ENCODE assay signal across 1 cellular context in genomic region chr17:79993390-79994221, GRCh38.
A peak's percentile ranks its signal among the peaks of the same experiment; 100 is the strongest.
TF ChIP-seq lines count a peak whose summit lies in the region.

No MANE protein-coding gene starts in this region.

TF ChIP-seq in HepG2, 621 proteins besides CTCF, POLR2A, EP300 and RAD21 (continued from another document and continues in another):
- TF ChIP-seq NFATC3 (CRISPR knock-in tag; IDR thresholded peaks at IDR 0.05) (peak; percentile 70; the same call in 1 of the 2 replicates), MEIS1 (CRISPR knock-in tag; IDR thresholded peaks at IDR 0.05; ENCODE audit: borderline replicate concordance) (peak; percentile 93), ZNF660 (CRISPR knock-in tag; IDR thresholded peaks at IDR 0.05; ENCODE audit: borderline replicate concordance, low read depth) (no peak), ZNF441 (CRISPR knock-in tag; IDR thresholded peaks at IDR 0.05; ENCODE audit: borderline replicate concordance) (peak; percentile 85; the same call in 1 of the 2 replicates), NR2F6 (IDR thresholded peaks at IDR 0.05) (peak; percentile 92), NR2F6 (CRISPR knock-in tag; IDR thresholded peaks at IDR 0.05) (peak; percentile 92), ZBTB3 (CRISPR knock-in tag; IDR thresholded peaks at IDR 0.05; ENCODE audit: borderline replicate concordance, low read depth) (no peak; the same call in 1 of the 2 replicates), ZKSCAN8 (CRISPR knock-in tag; IDR thresholded peaks at IDR 0.05; ENCODE audit: borderline replicate concordance) (peak; percentile 96), SRSF9 (IDR thresholded peaks at IDR 0.05; ENCODE audit: borderline replicate concordance, insufficient read depth, low read depth, low read length, poor library complexity, severe bottlenecking) (no peak), SRF (IDR thresholded peaks at IDR 0.05; ENCODE audit: low read depth, low read length) (0 out of 2 replicates have a peak, but pooled peaks have one; percentile 27), MEIS2 (CRISPR knock-in tag; IDR thresholded peaks at IDR 0.05) (peak; percentile 98), PAWR (CRISPR knock-in tag; IDR thresholded peaks at IDR 0.05; ENCODE audit: borderline replicate concordance) (peak; percentile 57; the same call in 1 of the 2 replicates), ZMAT5 (CRISPR knock-in tag; IDR thresholded peaks at IDR 0.05; ENCODE audit: borderline replicate concordance, low read depth) (no peak), ZFX (CRISPR knock-in tag; IDR thresholded peaks at IDR 0.05; ENCODE audit: low read depth) (peak; percentile 80), ZMYM3 (CRISPR knock-in tag; IDR thresholded peaks at IDR 0.05) (peak; percentile 93; the same call in 1 of the 2 replicates), BCL6 (CRISPR knock-in tag; IDR thresholded peaks at IDR 0.05) (peak; percentile 98), ZNF780A (CRISPR knock-in tag; IDR thresholded peaks at IDR 0.05) (peak; percentile 95), SCMH1 (CRISPR knock-in tag; IDR thresholded peaks at IDR 0.05; ENCODE audit: borderline replicate concordance) (no peak), SRSF4 (IDR thresholded peaks at IDR 0.05; ENCODE audit: low read depth, low read length, poor library complexity, severe bottlenecking) (no peak), HNRNPUL1 (IDR thresholded peaks at IDR 0.05; ENCODE audit: low read depth, low read length) (no peak), ZNF792 (CRISPR knock-in tag; IDR thresholded peaks at IDR 0.05) (peak; percentile 97), ZNF136 (CRISPR knock-in tag; IDR thresholded peaks at IDR 0.05; ENCODE audit: low read depth) (peak; percentile 70; the same call in 1 of the 2 replicates), TRIM24 (CRISPR knock-in tag; IDR thresholded peaks at IDR 0.05) (peak; percentile 86; the same call in 1 of the 2 replicates), HMGA1 (CRISPR knock-in tag; conservative IDR thresholded peaks at IDR 0.05) (no peak), ZBTB1 (CRISPR knock-in tag; IDR thresholded peaks at IDR 0.05; ENCODE audit: borderline replicate concordance) (no peak; the same call in 1 of the 2 replicates), TEAD2 (CRISPR knock-in tag; IDR thresholded peaks at IDR 0.05) (0 out of 2 replicates have a peak, but pooled peaks have one; percentile 25), ZFP36L2 (CRISPR knock-in tag; IDR thresholded peaks at IDR 0.05) (no peak; the same call in 1 of the 2 replicates), ZNF329 (CRISPR knock-in tag; IDR thresholded peaks at IDR 0.05; ENCODE audit: low read depth) (peak; percentile 85; the same call in 1 of the 2 replicates), ZNF343 (CRISPR knock-in tag; IDR thresholded peaks at IDR 0.05) (0 out of 2 replicates have a peak, but pooled peaks have one; percentile 68), CREB1 (IDR thresholded peaks at IDR 0.05) (peak; percentile 76; the same call in 1 of the 2 replicates), CREB1 (CRISPR knock-in tag; IDR thresholded peaks at IDR 0.05) (peak; percentile 86; the same call in 1 of the 2 replicates), NCOR1 (IDR thresholded peaks at IDR 0.05; ENCODE audit: borderline replicate concordance, low read length) (peak; percentile 82; the same call in 1 of the 2 replicates), ZNF468 (CRISPR knock-in tag; IDR thresholded peaks at IDR 0.05) (0 out of 2 replicates have a peak, but pooled peaks have one; percentile 61), ARHGAP35 (CRISPR knock-in tag; IDR thresholded peaks at IDR 0.05; ENCODE audit: borderline replicate concordance) (peak; percentile 88; the same call in 1 of the 2 replicates), ZNF292 (CRISPR knock-in tag; IDR thresholded peaks at IDR 0.05; ENCODE audit: borderline replicate concordance, low read depth) (peak; percentile 98), SRSF1 (optimal IDR thresholded peaks at IDR 0.05; ENCODE audit: low read depth, low read length) (peak; percentile 93), ZNF235 (CRISPR knock-in tag; IDR thresholded peaks at IDR 0.05; ENCODE audit: borderline replicate concordance) (peak; percentile 64; the same call in 1 of the 2 replicates), ARID5B (CRISPR knock-in tag; IDR thresholded peaks at IDR 0.05) (peak; percentile 99), ZSCAN12 (CRISPR knock-in tag; IDR thresholded peaks at IDR 0.05) (no peak), TSC22D2 (CRISPR knock-in tag; IDR thresholded peaks at IDR 0.05; ENCODE audit: borderline replicate concordance) (peak; percentile 80)
- TF ChIP-seq, protein P1, sequence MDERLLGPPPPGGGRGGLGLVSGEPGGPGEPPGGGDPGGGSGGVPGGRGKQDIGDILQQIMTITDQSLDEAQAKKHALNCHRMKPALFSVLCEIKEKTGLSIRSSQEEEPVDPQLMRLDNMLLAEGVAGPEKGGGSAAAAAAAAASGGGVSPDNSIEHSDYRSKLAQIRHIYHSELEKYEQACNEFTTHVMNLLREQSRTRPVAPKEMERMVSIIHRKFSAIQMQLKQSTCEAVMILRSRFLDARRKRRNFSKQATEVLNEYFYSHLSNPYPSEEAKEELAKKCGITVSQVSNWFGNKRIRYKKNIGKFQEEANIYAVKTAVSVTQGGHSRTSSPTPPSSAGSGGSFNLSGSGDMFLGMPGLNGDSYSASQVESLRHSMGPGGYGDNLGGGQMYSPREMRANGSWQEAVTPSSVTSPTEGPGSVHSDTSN (CRISPR knock-in tag; IDR thresholded peaks at IDR 0.05) = no peak; the same call in none of the 2 replicates
- TF ChIP-seq, protein P2, sequence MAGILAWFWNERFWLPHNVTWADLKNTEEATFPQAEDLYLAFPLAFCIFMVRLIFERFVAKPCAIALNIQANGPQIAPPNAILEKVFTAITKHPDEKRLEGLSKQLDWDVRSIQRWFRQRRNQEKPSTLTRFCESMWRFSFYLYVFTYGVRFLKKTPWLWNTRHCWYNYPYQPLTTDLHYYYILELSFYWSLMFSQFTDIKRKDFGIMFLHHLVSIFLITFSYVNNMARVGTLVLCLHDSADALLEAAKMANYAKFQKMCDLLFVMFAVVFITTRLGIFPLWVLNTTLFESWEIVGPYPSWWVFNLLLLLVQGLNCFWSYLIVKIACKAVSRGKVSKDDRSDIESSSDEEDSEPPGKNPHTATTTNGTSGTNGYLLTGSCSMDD (CRISPR knock-in tag; IDR thresholded peaks at IDR 0.05) = no peak; the same call in 1 of the 2 replicates
- TF ChIP-seq, protein P3, sequence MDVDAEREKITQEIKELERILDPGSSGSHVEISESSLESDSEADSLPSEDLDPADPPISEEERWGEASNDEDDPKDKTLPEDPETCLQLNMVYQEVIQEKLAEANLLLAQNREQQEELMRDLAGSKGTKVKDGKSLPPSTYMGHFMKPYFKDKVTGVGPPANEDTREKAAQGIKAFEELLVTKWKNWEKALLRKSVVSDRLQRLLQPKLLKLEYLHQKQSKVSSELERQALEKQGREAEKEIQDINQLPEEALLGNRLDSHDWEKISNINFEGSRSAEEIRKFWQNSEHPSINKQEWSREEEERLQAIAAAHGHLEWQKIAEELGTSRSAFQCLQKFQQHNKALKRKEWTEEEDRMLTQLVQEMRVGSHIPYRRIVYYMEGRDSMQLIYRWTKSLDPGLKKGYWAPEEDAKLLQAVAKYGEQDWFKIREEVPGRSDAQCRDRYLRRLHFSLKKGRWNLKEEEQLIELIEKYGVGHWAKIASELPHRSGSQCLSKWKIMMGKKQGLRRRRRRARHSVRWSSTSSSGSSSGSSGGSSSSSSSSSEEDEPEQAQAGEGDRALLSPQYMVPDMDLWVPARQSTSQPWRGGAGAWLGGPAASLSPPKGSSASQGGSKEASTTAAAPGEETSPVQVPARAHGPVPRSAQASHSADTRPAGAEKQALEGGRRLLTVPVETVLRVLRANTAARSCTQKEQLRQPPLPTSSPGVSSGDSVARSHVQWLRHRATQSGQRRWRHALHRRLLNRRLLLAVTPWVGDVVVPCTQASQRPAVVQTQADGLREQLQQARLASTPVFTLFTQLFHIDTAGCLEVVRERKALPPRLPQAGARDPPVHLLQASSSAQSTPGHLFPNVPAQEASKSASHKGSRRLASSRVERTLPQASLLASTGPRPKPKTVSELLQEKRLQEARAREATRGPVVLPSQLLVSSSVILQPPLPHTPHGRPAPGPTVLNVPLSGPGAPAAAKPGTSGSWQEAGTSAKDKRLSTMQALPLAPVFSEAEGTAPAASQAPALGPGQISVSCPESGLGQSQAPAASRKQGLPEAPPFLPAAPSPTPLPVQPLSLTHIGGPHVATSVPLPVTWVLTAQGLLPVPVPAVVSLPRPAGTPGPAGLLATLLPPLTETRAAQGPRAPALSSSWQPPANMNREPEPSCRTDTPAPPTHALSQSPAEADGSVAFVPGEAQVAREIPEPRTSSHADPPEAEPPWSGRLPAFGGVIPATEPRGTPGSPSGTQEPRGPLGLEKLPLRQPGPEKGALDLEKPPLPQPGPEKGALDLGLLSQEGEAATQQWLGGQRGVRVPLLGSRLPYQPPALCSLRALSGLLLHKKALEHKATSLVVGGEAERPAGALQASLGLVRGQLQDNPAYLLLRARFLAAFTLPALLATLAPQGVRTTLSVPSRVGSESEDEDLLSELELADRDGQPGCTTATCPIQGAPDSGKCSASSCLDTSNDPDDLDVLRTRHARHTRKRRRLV (CRISPR knock-in tag; IDR thresholded peaks at IDR 0.05) = no peak
- TF ChIP-seq, protein P4, sequence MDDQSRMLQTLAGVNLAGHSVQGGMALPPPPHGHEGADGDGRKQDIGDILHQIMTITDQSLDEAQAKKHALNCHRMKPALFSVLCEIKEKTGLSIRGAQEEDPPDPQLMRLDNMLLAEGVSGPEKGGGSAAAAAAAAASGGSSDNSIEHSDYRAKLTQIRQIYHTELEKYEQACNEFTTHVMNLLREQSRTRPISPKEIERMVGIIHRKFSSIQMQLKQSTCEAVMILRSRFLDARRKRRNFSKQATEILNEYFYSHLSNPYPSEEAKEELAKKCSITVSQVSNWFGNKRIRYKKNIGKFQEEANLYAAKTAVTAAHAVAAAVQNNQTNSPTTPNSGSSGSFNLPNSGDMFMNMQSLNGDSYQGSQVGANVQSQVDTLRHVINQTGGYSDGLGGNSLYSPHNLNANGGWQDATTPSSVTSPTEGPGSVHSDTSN (CRISPR knock-in tag; IDR thresholded peaks at IDR 0.05; ENCODE audit: borderline replicate concordance) = no peak
- TF ChIP-seq, protein P5, sequence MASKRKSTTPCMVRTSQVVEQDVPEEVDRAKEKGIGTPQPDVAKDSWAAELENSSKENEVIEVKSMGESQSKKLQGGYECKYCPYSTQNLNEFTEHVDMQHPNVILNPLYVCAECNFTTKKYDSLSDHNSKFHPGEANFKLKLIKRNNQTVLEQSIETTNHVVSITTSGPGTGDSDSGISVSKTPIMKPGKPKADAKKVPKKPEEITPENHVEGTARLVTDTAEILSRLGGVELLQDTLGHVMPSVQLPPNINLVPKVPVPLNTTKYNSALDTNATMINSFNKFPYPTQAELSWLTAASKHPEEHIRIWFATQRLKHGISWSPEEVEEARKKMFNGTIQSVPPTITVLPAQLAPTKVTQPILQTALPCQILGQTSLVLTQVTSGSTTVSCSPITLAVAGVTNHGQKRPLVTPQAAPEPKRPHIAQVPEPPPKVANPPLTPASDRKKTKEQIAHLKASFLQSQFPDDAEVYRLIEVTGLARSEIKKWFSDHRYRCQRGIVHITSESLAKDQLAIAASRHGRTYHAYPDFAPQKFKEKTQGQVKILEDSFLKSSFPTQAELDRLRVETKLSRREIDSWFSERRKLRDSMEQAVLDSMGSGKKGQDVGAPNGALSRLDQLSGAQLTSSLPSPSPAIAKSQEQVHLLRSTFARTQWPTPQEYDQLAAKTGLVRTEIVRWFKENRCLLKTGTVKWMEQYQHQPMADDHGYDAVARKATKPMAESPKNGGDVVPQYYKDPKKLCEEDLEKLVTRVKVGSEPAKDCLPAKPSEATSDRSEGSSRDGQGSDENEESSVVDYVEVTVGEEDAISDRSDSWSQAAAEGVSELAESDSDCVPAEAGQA (IDR thresholded peaks at IDR 0.05; ENCODE audit: low read depth) = peak; percentile 83
- TF ChIP-seq, protein P5 (CRISPR knock-in tag; IDR thresholded peaks at IDR 0.05; ENCODE audit: borderline replicate concordance) = 0 out of 2 replicates have a peak, but pooled peaks have one; percentile 58
